28 cellular contexts compared by ENCODE assay signal in genomic region chr21:32203877-32204480, GRCh38.
"Had no signal": no experiment of that assay in that cellular context is flagged by ENCODE, and none has a peak within 500 bp of the region (broad histone marks: within the 10 kb centered on the region; RNA-seq: fewer than 3 reads in every experiment).

No MANE protein-coding gene starts in this region.

- H3K27ac ChIP-seq: body of pancreas, dorsolateral prefrontal cortex, epithelial cell of prostate, heart left ventricle had no signal

- H3K27me3 ChIP-seq: body of pancreas, dorsolateral prefrontal cortex, heart left ventricle had no signal

- H3K9me3 ChIP-seq: body of pancreas had no signal

- DNase-seq: activated CD4-positive, alpha-beta memory T cell treated with anti-CD3 and anti-CD28 coated beads for 36 hours; activated CD4-positive, alpha-beta T cell treated with anti-CD3 and anti-CD28 coated beads for 36 hours; activated CD4-positive, alpha-beta T cell treated with anti-CD3 and anti-CD28 coated beads, Interleukin-2, amount 10 ng/mL, durations not matched to agents 24 days and 14 days; activated CD4-positive, CD25-positive, alpha-beta regulatory T cell; activated CD4-positive, CD25-positive, alpha-beta regulatory T cell treated with anti-CD3 and anti-CD28 coated beads, Interleukin-2, amount 50 U/mL, for 72 hours; activated CD8-positive, alpha-beta memory T cell treated with anti-CD3 and anti-CD28 coated beads, Interleukin-2, amount 10 ng/mL, durations not matched to agents 7 days and 5 days; activated CD8-positive, alpha-beta memory T cell treated with anti-CD3 and anti-CD28 coated beads, Interleukin-2, amount 50 U/mL, for 4 hours; activated CD8-positive, alpha-beta T cell treated with anti-CD3 and anti-CD28 coated beads, Interleukin-2, amount 10 ng/mL, durations not matched to agents 7 days and 5 days; activated effector memory CD4-positive, alpha-beta T cell treated with anti-CD3 and anti-CD28 coated beads, Interleukin-2, amount 50 U/mL, for 16 hours; activated naive CD4-positive, alpha-beta T cell treated with anti-CD3 and anti-CD28 coated beads, Interleukin-2, amount 10 ng/mL, durations not matched to agents 7 days and 5 days; activated T-cell treated with anti-CD3 and anti-CD28 coated beads, Interleukin-2, amount 50 U/mL, for 1 hour; activated T-cell treated with anti-CD3 and anti-CD28 coated beads, Interleukin-2, amount 50 U/mL, for 48 hours; amniotic stem cell; anterior cingulate cortex; body of pancreas; caudate nucleus; cortex of kidney; dorsolateral prefrontal cortex; effector CD4-positive, alpha-beta T cell; effector memory CD8-positive, alpha-beta T cell; foreskin fibroblast; glutamatergic neuron; heart left ventricle; T-helper 1 cell; T-helper 17 cell had no signal

- H3K4me1 ChIP-seq: body of pancreas had no signal

- H3K36me3 ChIP-seq: heart left ventricle had no signal

- FAIRE-seq: colon, frontal cortex had no signal

- H3K4me3 ChIP-seq: body of pancreas, dorsolateral prefrontal cortex, heart left ventricle had no signal
